ENCODE assay signal across 9 cellular contexts in genomic region chr14:87992349-87992719, GRCh38. TPM values are rescaled to one million over a fixed set of nuclear protein-coding genes. Genes with fewer than 3 reads are reported as not detected.
DNase-seq lines count a peak whose midpoint lies in the region; ATAC-seq, FAIRE-seq and TF ChIP-seq lines count a peak whose summit lies in the region.
"Had no signal": no experiment of that assay in that cellular context is flagged by ENCODE, and none has a peak within 500 bp of the region (broad histone marks: within the 10 kb centered on the region; RNA-seq: fewer than 3 reads in every experiment).

No MANE protein-coding gene starts in this region.

- peaks cover 64% of the 10 kb centered on the region for H3K4me1 Mint-ChIP-seq in T-helper 2 cell treated with Interferon-gamma antibody and Interleukin-4, amounts not matched to agents 5 μg/mL and 100 μg/mL, for 36 hours (ENCODE audit: low read depth)
- peaks cover 20 to 26% (median 23%) of the 10 kb centered on the region in 3 donors for H3K4me1 Mint-ChIP-seq in naive B cell

- H3K4me3 ChIP-seq in H1 (ENCODE audit: extremely low read depth in 1 of 4, insufficient read depth in 2 of 4, low read depth in 3 of 4, low read length in 4 of 4), result peak overlapping the region; percentile 72 to 81 (median 77)

- H2BK15ac ChIP-seq in H1 (ENCODE audit: low read length), result no peak overlapping the region

- H3K79me2 ChIP-seq in H1 (ENCODE audit: control insufficient read depth in 1 of 2, insufficient read depth in 2 of 2, low read length in 2 of 2), result no peaks in the 10 kb centered on the region

- H4K91ac ChIP-seq in H1 (replicated peaks; ENCODE audit: insufficient read length, low read length), result no peak overlapping the region

- peak overlapping the region; percentile 99; the same call in 1 of the 2 replicates for H4K8ac ChIP-seq in H1 (ENCODE audit: extremely low read depth, insufficient read depth, low read length)

- no peaks in the 10 kb centered on the region for H3K79me1 ChIP-seq in H1 (ENCODE audit: low read depth, low read length)

- POLR2A ChIA-PET in H1 (lab: Charles Lee; ENCODE audit: partially characterized antibody), result interaction anchor here (1.2 to 1.6 kb wide), 5 partner anchors 10 to 211 kb away, joined by 3 to 7 read pairs (median 3); partner anchors contain the start of gene GPR65

- no peak for TF ChIP-seq EP300 in H1 (IDR thresholded peaks at IDR 0.05; ENCODE audit: borderline replicate concordance in 1 of 2, low read depth in 2 of 2, low read length in 2 of 2)

- peaks cover 0 to 3% (median 0%) of the 10 kb centered on the region in 4 experiments; a peak in 3 of 7 replicates for H3K4me1 ChIP-seq in H1 (replicated peaks in 1 of 4; ENCODE audit: control insufficient read depth in 3 of 4, insufficient read depth in 4 of 4, low read length in 3 of 4)

- no peak overlapping the region for H3K23ac ChIP-seq in H1 (ENCODE audit: insufficient read length)

- no peaks in the 10 kb centered on the region for H3K27me3 ChIP-seq in H1 (replicated peaks in 1 of 4; ENCODE audit: control insufficient read depth in 3 of 4, extremely low read depth in 1 of 4, insufficient read depth in 3 of 4, low read length in 3 of 4)

- H4K20me1 ChIP-seq in H1 (replicated peaks in 1 of 2; ENCODE audit: control insufficient read depth in 1 of 2, insufficient read depth in 2 of 2, low read length in 2 of 2), result no peaks in the 10 kb centered on the region

- no peak for ATAC-seq in naive B cell (ENCODE audit: low read depth in 2 of 2)
- ATAC-seq in HG02973 (IDR thresholded peaks at IDR 0.05; ENCODE audit: unreplicated experiment), result no peak

- 8% methylated on average over 11 of the region's 20 CpGs; no CpG with 5 or more reads in 1 of the 2 experiments for WGBS in H1 (ENCODE audit: extremely low coverage in 1 of 2, insufficient coverage in 1 of 2, insufficient read length in 1 of 2, insufficient replicate concordance in 2 of 2, low coverage in 1 of 2, low lambda C conversion rate in 2 of 2, missing lambda C conversion rate in 1 of 2), 2 experiments

- H3K9me3 Mint-ChIP-seq in T-helper 2 cell treated with Interferon-gamma antibody and Interleukin-4, amounts not matched to agents 5 μg/mL and 100 μg/mL, for 36 hours, result no peaks in the 10 kb centered on the region
- no peaks in the 10 kb centered on the region for H3K9me3 Mint-ChIP-seq in naive B cell

- no peak overlapping the region for H2AK5ac ChIP-seq in H1 (ENCODE audit: low read depth, low read length)

- no peak for DNase-seq in T-helper 2 cell treated with Interferon-gamma antibody and Interleukin-4, amounts not matched to agents 5 μg/mL and 100 μg/mL, for 36 hours (ENCODE audit: low spot score)
- no peak for DNase-seq in T-helper 2 cell
- peak; percentile 54 for DNase-seq in NCI-H2227 treated with DMSO at 0.1 percent for 48 hours (lab: John Stamatoyannopoulos, UW)
- DNase-seq in H1 (ENCODE audit: low read depth in 1 of 2, low spot score in 2 of 2), result no peak
- DNase-seq in naive B cell, result no peak
- no peak for DNase-seq in GM12891 (ENCODE audit: insufficient read length, low spot score)
- no peak for DNase-seq in OCI-M2 (lab: John Stamatoyannopoulos, UW; ENCODE audit: unreplicated experiment)

- H3K27ac ChIP-seq in H1 (ENCODE audit: low read depth, low read length), result no peak overlapping the region

- no peak for FAIRE-seq in H1 (lab: Jason Lieb, UNC)
- no peak for FAIRE-seq in GM12891 (lab: Jason Lieb, UNC)

- peaks cover 8% of the 10 kb centered on the region; the same call in 1 of the 2 replicates for H3K23me2 ChIP-seq in H1 (ENCODE audit: low read depth, low read length)

- H2BK20ac ChIP-seq in H1 (ENCODE audit: low read length), result 0 out of 2 replicates have a peak overlapping the region, but pooled peaks have one; percentile 61

- TF ChIP-seq CTCF in H1 (IDR thresholded peaks at IDR 0.05; ENCODE audit: control extremely low read depth in 1 of 3, insufficient read depth in 1 of 3, low read depth in 1 of 3, low read length in 3 of 3), result no peak

- H4K5ac ChIP-seq in H1 (ENCODE audit: insufficient read length, low read depth, low read length), result no peak overlapping the region

- H2BK12ac ChIP-seq in H1 (ENCODE audit: low read depth, low read length), result peak overlapping the region; percentile 33; the same call in 1 of the 2 replicates

- H3K27ac Mint-ChIP-seq in T-helper 2 cell treated with Interferon-gamma antibody and Interleukin-4, amounts not matched to agents 5 μg/mL and 100 μg/mL, for 36 hours, result peak overlapping the region; percentile 90
- H3K27ac Mint-ChIP-seq in naive B cell, result peak overlapping the region; percentile 95 to 99 (median 98)

- peak overlapping the region; percentile 72 to 94 for H3K4me2 ChIP-seq in H1 (ENCODE audit: insufficient read depth in 1 of 2, low read depth in 2 of 2, low read length in 2 of 2)

- H3K4ac ChIP-seq in H1 (replicated peaks; ENCODE audit: insufficient read length, low read depth, low read length), result no peak overlapping the region

- peak overlapping the region; percentile 88 for H3K4me3 Mint-ChIP-seq in T-helper 2 cell treated with Interferon-gamma antibody and Interleukin-4, amounts not matched to agents 5 μg/mL and 100 μg/mL, for 36 hours
- peak overlapping the region; percentile 87 to 99 (median 94) for H3K4me3 Mint-ChIP-seq in naive B cell

- H3K27me3 Mint-ChIP-seq in T-helper 2 cell treated with Interferon-gamma antibody and Interleukin-4, amounts not matched to agents 5 μg/mL and 100 μg/mL, for 36 hours (ENCODE audit: low read depth), result no peaks in the 10 kb centered on the region
- no peaks in the 10 kb centered on the region for H3K27me3 Mint-ChIP-seq in naive B cell

- H3K14ac ChIP-seq in H1 (ENCODE audit: insufficient read length), result no peak overlapping the region

- TF ChIP-seq POLR2A in H1 (IDR thresholded peaks at IDR 0.05; ENCODE audit: control extremely low read depth in 1 of 2, low read depth in 2 of 2, low read length in 2 of 2) (no peak), GM12891 (IDR thresholded peaks at IDR 0.05; ENCODE audit: low read depth, low read length) (no peak)

- H3K56ac ChIP-seq in H1 (replicated peaks; ENCODE audit: insufficient read length, low read depth, low read length), result peak overlapping the region; percentile 1

- H2AFZ ChIP-seq in H1 (ENCODE audit: low read length), result peak overlapping the region; percentile 92

- TF ChIP-seq RAD21 in H1 (IDR thresholded peaks at IDR 0.05 in 1 of 2, conservative IDR thresholded peaks at IDR 0.05 in 1 of 2; ENCODE audit: low read depth in 2 of 2, low read length in 2 of 2), result no peak

- no peaks in the 10 kb centered on the region for H3K9me3 ChIP-seq in H1 (ENCODE audit: insufficient read depth in 2 of 2, low read depth in 1 of 2, low read length in 1 of 2)

- CTCF ChIA-PET in H1 (lab: Charles Lee; ENCODE audit: partially characterized antibody), result interaction anchor here (1.0 to 1.7 kb wide), 3 partner anchors 22 to 176 kb away, joined by 3 to 4 read pairs (median 3); no protein-coding TSS in a partner anchor

- no peak overlapping the region for H2BK5ac ChIP-seq in H1 (ENCODE audit: low read depth, low read length)

- H3K9ac ChIP-seq in H1 (replicated peaks in 1 of 4; ENCODE audit: extremely low read depth in 1 of 4, low read depth in 3 of 4, low read length in 3 of 4), result peak overlapping the region; percentile 45 to 69 (median 65); a peak in 5 of 7 replicates

- peak overlapping the region; percentile 84; the same call in 1 of the 2 replicates for H3K18ac ChIP-seq in H1 (ENCODE audit: extremely low read depth, low read length)

- no peak overlapping the region for H2BK120ac ChIP-seq in H1 (replicated peaks; ENCODE audit: low read depth, low read length)

- H3K36me3 Mint-ChIP-seq in T-helper 2 cell treated with Interferon-gamma antibody and Interleukin-4, amounts not matched to agents 5 μg/mL and 100 μg/mL, for 36 hours (ENCODE audit: low read depth), result peaks cover 8% of the 10 kb centered on the region
- no peaks in the 10 kb centered on the region for H3K36me3 Mint-ChIP-seq in naive B cell

- H3K36me3 ChIP-seq in H1 (ENCODE audit: control insufficient read depth in 2 of 4, insufficient read depth in 4 of 4, low read length in 3 of 4), result no peaks in the 10 kb centered on the region

TF ChIP-seq in H1, 55 proteins besides CTCF, POLR2A, EP300 and RAD21 (continues in another document):
- no peak for TF ChIP-seq EGR1 (IDR thresholded peaks at IDR 0.05; ENCODE audit: borderline replicate concordance, low read depth, low read length)
- no peak for TF ChIP-seq MAX (IDR thresholded peaks at IDR 0.05)
- peak; percentile 16 for TF ChIP-seq SAP30 (IDR thresholded peaks at IDR 0.05; ENCODE audit: insufficient read depth, insufficient replicate concordance, low read length)

TF ChIP-seq in GM12891, 5 proteins besides CTCF, POLR2A, EP300 and RAD21:
- TF ChIP-seq POLR2AphosphoS5 (IDR thresholded peaks at IDR 0.05; ENCODE audit: low read depth, low read length) (no peak), PAX5 (IDR thresholded peaks at IDR 0.05; ENCODE audit: insufficient read depth, low read length, severe bottlenecking) (no peak), TAF1 (IDR thresholded peaks at IDR 0.05; ENCODE audit: low read depth, low read length) (no peak), POU2F2 (IDR thresholded peaks at IDR 0.05; ENCODE audit: low read depth, low read length) (no peak), SPI1 (IDR thresholded peaks at IDR 0.05; ENCODE audit: low read depth, low read length) (no peak)

RNA-seq across cellular contexts. Expression of gene GALC, which starts 0.6 kb away (rescaled TPM):
- total RNA-seq in H1 (2021; fragmentation: NEBNext Ultra II Directional; extraction: Animal tissue kit (Norgen Biotek cat#: 25700)), result 12.3 and 12.5 TPM in 2 replicates
- polyA plus RNA-seq in H1 (2011; rRNA removed), result 5.4 and 6.1 TPM in 2 replicates
- 8.9 TPM for polyA plus RNA-seq in H1 (2011; cell fraction: cytosol; rRNA removed)
- polyA plus RNA-seq in H1 (2011; cell fraction: nucleus; rRNA removed), result 7.2 TPM
- 6.4 to 10.6 TPM (median 8.5 TPM) in 4 replicates for polyA plus RNA-seq in H1 (2012, experiment 1 of 2)
- polyA plus RNA-seq in H1 (2012, experiment 2 of 2), result 1.00 TPM
- 11.3 TPM for polyA plus RNA-seq in H1 (2013, experiment 1 of 2)
- 11.9 TPM for polyA plus RNA-seq in H1 (2013, experiment 2 of 2)
- 8.2 and 17.8 TPM in 2 replicates for polyA minus RNA-seq in H1 (2011; rRNA and poly(A)+ RNA removed)
- 11.2 TPM for polyA minus RNA-seq in H1 (2011; cell fraction: cytosol; rRNA and poly(A)+ RNA removed)
- 15.7 TPM for polyA minus RNA-seq in H1 (2011; cell fraction: nucleus; rRNA and poly(A)+ RNA removed)
- 1 to 10 TPM; 3.6 to 9.4 (median 6.5) TPM for polyA plus RNA-seq in naive B cell (ENCODE audit: low read depth in 6 of 6)
- 2.4 TPM for polyA plus RNA-seq in GM12891 (2012; ENCODE audit: low read depth, missing spikeins)

RNA-seq across cellular contexts. Expression of gene GPR65, which starts 12.6 kb away (rescaled TPM):
- total RNA-seq in H1 (2021; fragmentation: NEBNext Ultra II Directional; extraction: Animal tissue kit (Norgen Biotek cat#: 25700)), result not detected in 2 replicates
- polyA plus RNA-seq in H1 (2011; rRNA removed) (not detected in 2 replicates), naive B cell (ENCODE audit: low read depth in 6 of 6) (10 to 100 TPM; 14.2 to 32.3 (median 18.8) TPM)
- polyA plus RNA-seq in H1 (2011; cell fraction: cytosol; rRNA removed), result not detected
- not detected for polyA plus RNA-seq in H1 (2011; cell fraction: nucleus; rRNA removed)
- not detected in 4 replicates for polyA plus RNA-seq in H1 (2012, experiment 1 of 2)
- polyA plus RNA-seq in H1 (2012, experiment 2 of 2), result not detected
- not detected for polyA plus RNA-seq in H1 (2013, experiment 1 of 2)
- not detected for polyA plus RNA-seq in H1 (2013, experiment 2 of 2)
- not detected in 2 replicates for polyA minus RNA-seq in H1 (2011; rRNA and poly(A)+ RNA removed)
- polyA minus RNA-seq in H1 (2011; cell fraction: cytosol; rRNA and poly(A)+ RNA removed), result not detected
- not detected for polyA minus RNA-seq in H1 (2011; cell fraction: nucleus; rRNA and poly(A)+ RNA removed)
- polyA plus RNA-seq in GM12891 (2012; ENCODE audit: low read depth, missing spikeins), result 7.0 TPM
- total RNA-seq: Daoy had no signal

Comparison
In these comparisons a context has a peak if more than half of its experiments do, and no peak if none do; other contexts are left out.
1. RNA of gene GPR65, which starts 12.6 kb away (polyA plus RNA-seq): 14.2 to 32.3 TPM in naive B cell; not detected in H1; every median in the first group is over 10 times any median in the second.